In the genomic region with DNA sequence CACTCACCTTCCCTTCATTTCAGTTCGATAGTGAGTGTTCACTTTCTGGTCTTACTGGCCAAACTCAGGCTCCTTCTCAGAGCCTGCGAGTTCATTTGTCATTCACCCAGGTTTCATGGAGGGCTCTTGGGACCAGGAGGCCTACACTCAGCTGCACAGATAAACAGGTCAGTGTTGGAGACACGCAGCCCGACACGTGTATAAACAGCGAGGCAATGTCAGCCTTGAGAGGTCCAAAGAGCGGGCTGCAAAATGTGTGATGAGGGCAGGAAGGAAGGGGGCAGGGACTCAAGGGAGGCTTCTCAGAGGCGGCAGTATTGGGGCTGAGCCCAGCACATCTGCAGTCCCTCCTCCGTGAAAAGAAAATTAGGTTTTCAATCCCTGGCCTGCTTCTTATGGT, we compare ENCODE assay signal across 32 cellular contexts.
"Had no signal": no experiment of that assay in that cellular context is flagged by ENCODE, and none has a peak within 500 bp of the region (broad histone marks: within the 10 kb centered on the region; RNA-seq: fewer than 3 reads in every experiment).

No MANE protein-coding gene starts in this region.

- H3K9me3 ChIP-seq: ascending aorta, breast epithelium had no signal

- H3K4me3 ChIP-seq: ascending aorta, breast epithelium, cardiac muscle cell, coronary artery, dorsolateral prefrontal cortex had no signal

- H3K4me3 Mint-ChIP-seq: activated CD4-positive, alpha-beta memory T cell treated with anti-CD3 and anti-CD28 coated beads for 36 hours; activated CD4-positive, alpha-beta T cell treated with anti-CD3 and anti-CD28 coated beads for 36 hours; activated CD4-positive, alpha-beta T cell treated with anti-CD3 and anti-CD28 coated beads, Interleukin-2, amount 10 ng/mL, durations not matched to agents 24 days and 14 days; activated CD8-positive, alpha-beta T cell treated with anti-CD3 and anti-CD28 coated beads, Interleukin-2, amount 10 ng/mL, durations not matched to agents 7 days and 5 days; activated naive CD4-positive, alpha-beta T cell treated with anti-CD3 and anti-CD28 coated beads, Interleukin-2, amount 10 ng/mL, durations not matched to agents 7 days and 5 days; activated naive CD8-positive, alpha-beta T cell treated with anti-CD3 and anti-CD28 coated beads, Interleukin-2, amount 10 ng/mL, durations not matched to agents 7 days and 5 days; activated T-cell treated with anti-CD3 and anti-CD28 coated beads, Interleukin-2, amount 50 U/mL, for 24 hours; activated T-cell treated with anti-CD3 and anti-CD28 coated beads, Interleukin-2, amount 50 U/mL, for 72 hours; brain; dendritic cell treated with granulocyte-macrophage colony-stimulating factor and Interleukin-4, amounts not matched to agents 40 ng/mL and 50 ng/mL, for 4 days; endodermal cell; T-helper 17 cell; T-helper 2 cell treated with Interferon-gamma antibody and Interleukin-4, amounts not matched to agents 5 μg/mL and 100 μg/mL, for 36 hours had no signal

- H3K27ac Mint-ChIP-seq: activated CD4-positive, alpha-beta memory T cell treated with anti-CD3 and anti-CD28 coated beads for 36 hours; activated CD4-positive, alpha-beta T cell treated with anti-CD3 and anti-CD28 coated beads for 36 hours; activated CD4-positive, alpha-beta T cell treated with anti-CD3 and anti-CD28 coated beads, Interleukin-2, amount 10 ng/mL, durations not matched to agents 24 days and 14 days; activated CD8-positive, alpha-beta T cell treated with anti-CD3 and anti-CD28 coated beads, Interleukin-2, amount 10 ng/mL, durations not matched to agents 7 days and 5 days; activated naive CD4-positive, alpha-beta T cell treated with anti-CD3 and anti-CD28 coated beads, Interleukin-2, amount 10 ng/mL, durations not matched to agents 7 days and 5 days; activated naive CD4-positive, alpha-beta T cell treated with anti-CD3 and anti-CD28 coated beads, Interleukin-2, amount 50 U/mL, for 72 hours; activated naive CD8-positive, alpha-beta T cell treated with anti-CD3 and anti-CD28 coated beads, Interleukin-2, amount 10 ng/mL, durations not matched to agents 7 days and 5 days; activated T-cell treated with anti-CD3 and anti-CD28 coated beads, Interleukin-2, amount 50 U/mL, for 24 hours; activated T-cell treated with anti-CD3 and anti-CD28 coated beads, Interleukin-2, amount 50 U/mL, for 72 hours; brain; dendritic cell treated with granulocyte-macrophage colony-stimulating factor and Interleukin-4, amounts not matched to agents 40 ng/mL and 50 ng/mL, for 4 days; endodermal cell; T-helper 17 cell; T-helper 2 cell treated with Interferon-gamma antibody and Interleukin-4, amounts not matched to agents 5 μg/mL and 100 μg/mL, for 36 hours had no signal

- H3K27me3 Mint-ChIP-seq: activated CD4-positive, alpha-beta memory T cell treated with anti-CD3 and anti-CD28 coated beads for 36 hours; activated CD4-positive, alpha-beta T cell treated with anti-CD3 and anti-CD28 coated beads for 36 hours; activated CD4-positive, alpha-beta T cell treated with anti-CD3 and anti-CD28 coated beads, Interleukin-2, amount 10 ng/mL, durations not matched to agents 24 days and 14 days; activated T-cell treated with anti-CD3 and anti-CD28 coated beads, Interleukin-2, amount 50 U/mL, for 24 hours had no signal

- H3K4me1 ChIP-seq: ascending aorta, breast epithelium had no signal

- H3K36me3 ChIP-seq: ascending aorta, breast epithelium, cardiac muscle cell had no signal

- H3K4me1 Mint-ChIP-seq: activated CD4-positive, alpha-beta T cell treated with anti-CD3 and anti-CD28 coated beads for 36 hours; activated CD4-positive, alpha-beta T cell treated with anti-CD3 and anti-CD28 coated beads, Interleukin-2, amount 10 ng/mL, durations not matched to agents 24 days and 14 days; activated naive CD4-positive, alpha-beta T cell treated with anti-CD3 and anti-CD28 coated beads, Interleukin-2, amount 10 ng/mL, durations not matched to agents 7 days and 5 days; activated naive CD8-positive, alpha-beta T cell treated with anti-CD3 and anti-CD28 coated beads, Interleukin-2, amount 10 ng/mL, durations not matched to agents 7 days and 5 days; endodermal cell; T-helper 17 cell had no signal

- H3K9me3 Mint-ChIP-seq: activated CD4-positive, alpha-beta memory T cell treated with anti-CD3 and anti-CD28 coated beads for 36 hours; activated CD4-positive, alpha-beta T cell treated with anti-CD3 and anti-CD28 coated beads, Interleukin-2, amount 10 ng/mL, durations not matched to agents 24 days and 14 days; activated naive CD4-positive, alpha-beta T cell treated with anti-CD3 and anti-CD28 coated beads, Interleukin-2, amount 10 ng/mL, durations not matched to agents 7 days and 5 days; activated naive CD8-positive, alpha-beta T cell treated with anti-CD3 and anti-CD28 coated beads, Interleukin-2, amount 10 ng/mL, durations not matched to agents 7 days and 5 days; activated T-cell treated with anti-CD3 and anti-CD28 coated beads, Interleukin-2, amount 50 U/mL, for 24 hours; activated T-cell treated with anti-CD3 and anti-CD28 coated beads, Interleukin-2, amount 50 U/mL, for 72 hours; dendritic cell treated with granulocyte-macrophage colony-stimulating factor and Interleukin-4, amounts not matched to agents 40 ng/mL and 50 ng/mL, for 4 days had no signal

- H3K27me3 ChIP-seq: ascending aorta, breast epithelium, cardiac muscle cell had no signal

- DNase-seq: activated CD4-positive, alpha-beta memory T cell treated with anti-CD3 and anti-CD28 coated beads for 36 hours; activated CD4-positive, alpha-beta T cell treated with anti-CD3 and anti-CD28 coated beads for 36 hours; activated CD4-positive, alpha-beta T cell treated with anti-CD3 and anti-CD28 coated beads, Interleukin-2, amount 10 ng/mL, durations not matched to agents 24 days and 14 days; activated CD4-positive, CD25-positive, alpha-beta regulatory T cell; activated CD4-positive, CD25-positive, alpha-beta regulatory T cell treated with anti-CD3 and anti-CD28 coated beads, Interleukin-2, amount 50 U/mL, for 72 hours; activated CD8-positive, alpha-beta memory T cell treated with anti-CD3 and anti-CD28 coated beads, Interleukin-2, amount 50 U/mL, for 48 hours; activated CD8-positive, alpha-beta T cell treated with anti-CD3 and anti-CD28 coated beads, Interleukin-2, amount 10 ng/mL, durations not matched to agents 7 days and 5 days; activated gamma-delta T cell; activated naive CD4-positive, alpha-beta T cell; activated naive CD4-positive, alpha-beta T cell treated with anti-CD3 and anti-CD28 coated beads, Interleukin-2, amount 10 ng/mL, durations not matched to agents 7 days and 5 days; activated naive CD8-positive, alpha-beta T cell treated with anti-CD3 and anti-CD28 coated beads, Interleukin-2, amount 10 ng/mL, durations not matched to agents 7 days and 5 days; activated T-cell treated with anti-CD3 and anti-CD28 coated beads for 4 hours; activated T-cell treated with anti-CD3 and anti-CD28 coated beads, Interleukin-2, amount 50 U/mL, for 24 hours; activated T-cell treated with anti-CD3 and anti-CD28 coated beads, Interleukin-2, amount 50 U/mL, for 72 hours; central memory CD4-positive, alpha-beta T cell; cerebellar nuclear complex; dorsolateral prefrontal cortex; effector memory CD4-positive, alpha-beta T cell; endodermal cell; foreskin fibroblast; head of caudate nucleus; T-helper 1 cell; T-helper 17 cell; T1000 had no signal

- H3K36me3 Mint-ChIP-seq: activated CD4-positive, alpha-beta memory T cell treated with anti-CD3 and anti-CD28 coated beads for 36 hours; activated naive CD4-positive, alpha-beta T cell treated with anti-CD3 and anti-CD28 coated beads, Interleukin-2, amount 10 ng/mL, durations not matched to agents 7 days and 5 days; activated naive CD4-positive, alpha-beta T cell treated with anti-CD3 and anti-CD28 coated beads, Interleukin-2, amount 50 U/mL, for 72 hours; activated naive CD8-positive, alpha-beta T cell treated with anti-CD3 and anti-CD28 coated beads, Interleukin-2, amount 10 ng/mL, durations not matched to agents 7 days and 5 days; brain had no signal

- H3K27ac ChIP-seq: ascending aorta, breast epithelium, cardiac muscle cell, coronary artery, dorsolateral prefrontal cortex had no signal
